ENCODE assay signal across 8 cellular contexts in the genomic region with DNA sequence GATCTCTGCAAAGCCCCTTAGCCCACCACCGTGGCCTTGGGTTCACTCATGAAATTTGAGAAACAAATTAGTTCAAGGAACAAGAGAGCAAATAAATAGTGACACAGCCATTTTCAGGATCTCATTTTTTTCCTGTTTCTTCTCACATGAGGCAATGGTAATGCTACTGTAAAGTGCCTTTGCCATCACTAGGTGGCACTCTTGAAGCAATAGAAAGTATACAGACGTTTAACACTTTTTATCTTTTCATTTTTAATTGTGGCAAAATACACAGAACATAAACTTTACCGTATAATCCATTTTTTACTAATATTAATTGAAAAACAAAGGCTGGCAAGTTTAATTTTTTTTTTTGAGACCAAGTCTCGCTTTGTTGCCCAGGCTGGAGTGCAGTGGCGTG.
A peak's percentile ranks its signal among the peaks of the same experiment; 100 is the strongest.
DNase-seq lines count a peak whose midpoint lies in the region; ATAC-seq and TF ChIP-seq lines count a peak whose summit lies in the region.

No MANE protein-coding gene starts in this region.

- H3K4me3 ChIP-seq in A673 (ENCODE audit: low read depth, low read length, poor library complexity, severe bottlenecking), result no peak overlapping the region
- no peak overlapping the region for H3K4me3 ChIP-seq in Jurkat, Clone E6-1 (ENCODE audit: low read length)
- H3K4me3 ChIP-seq in brain microvascular endothelial cell (ENCODE audit: low read depth, low read length), result no peak overlapping the region
- H3K4me3 ChIP-seq in left lung, result no peak overlapping the region

- peaks cover 6% of the 10 kb centered on the region for H3K36me3 Mint-ChIP-seq in natural killer cell

- no peaks in the 10 kb centered on the region for H3K27me3 Mint-ChIP-seq in natural killer cell (ENCODE audit: low read depth in 2 of 2)
- H3K27me3 Mint-ChIP-seq in stimulated activated naive CD8-positive, alpha-beta T cell treated with anti-CD3 and anti-CD28 coated beads, Interleukin-15, amount 100 ng/mL, for 72 hours, result no peaks in the 10 kb centered on the region

- H3K4me1 ChIP-seq in A673 (ENCODE audit: insufficient read depth, low read length, poor library complexity, severe bottlenecking) (peaks cover 11% of the 10 kb centered on the region), left lung (no peaks in the 10 kb centered on the region)

- H3K36me3 ChIP-seq in A673 (ENCODE audit: insufficient read depth, low read length, poor library complexity, severe bottlenecking) (no peaks in the 10 kb centered on the region), brain microvascular endothelial cell (replicated peaks) (no peaks in the 10 kb centered on the region), left lung (no peaks in the 10 kb centered on the region)

- H3K4me1 Mint-ChIP-seq in natural killer cell, result no peaks in the 10 kb centered on the region
- no peaks in the 10 kb centered on the region for H3K4me1 Mint-ChIP-seq in stimulated activated naive CD8-positive, alpha-beta T cell treated with anti-CD3 and anti-CD28 coated beads, Interleukin-15, amount 100 ng/mL, for 72 hours

- intact Hi-C loops in A673 (cut with micrococcal nuclease; ENCODE audit: unreplicated experiment), result loop anchor here (1.0 kb wide), 2 partner anchors 90 to 351 kb away; no protein-coding TSS in a partner anchor
- intact Hi-C loops in left lung (cut with DNase I), result no loop called here
- intact Hi-C loops in natural killer cell (cut with micrococcal nuclease), result no loop called here

- in situ Hi-C loops in brain microvascular endothelial cell (cut with HindIII; ENCODE audit: low pct_ligation_motif_present, low sequenced_read_pairs), result no loop called here

- no peaks in the 10 kb centered on the region for H3K9me3 ChIP-seq in A673 (ENCODE audit: low read depth, low read length, poor library complexity, severe bottlenecking)
- H3K9me3 ChIP-seq in left lung, result peaks cover 0 to 9% of the 10 kb centered on the region in 2 donors

- ATAC-seq in left lung, result peak; percentile 62
- ATAC-seq in natural killer cell, result no peak
- no peak for ATAC-seq in stimulated activated naive CD8-positive, alpha-beta T cell treated with anti-CD3 and anti-CD28 coated beads, Interleukin-15, amount 100 ng/mL, for 72 hours

- TF ChIP-seq CTCF in A673 (conservative IDR thresholded peaks at IDR 0.05; ENCODE audit: low read depth, low read length) (peak; percentile 64), brain microvascular endothelial cell (IDR thresholded peaks at IDR 0.05; ENCODE audit: low read depth, low read length, missing control alignments) (no peak), left lung (IDR thresholded peaks at IDR 0.05) (peak; percentile 39 to 44), natural killer cell (IDR thresholded peaks at IDR 0.05) (no peak)

- BruUV-seq in A673 (replicated peaks; lab: Mats Ljungman, UMichigan), result no TSS peak

- H3K4me3 Mint-ChIP-seq in natural killer cell, result no peak overlapping the region
- no peak overlapping the region for H3K4me3 Mint-ChIP-seq in stimulated activated naive CD8-positive, alpha-beta T cell treated with anti-CD3 and anti-CD28 coated beads, Interleukin-15, amount 100 ng/mL, for 72 hours

- H3K27ac ChIP-seq in A673 (ENCODE audit: low read depth, low read length, poor library complexity, severe bottlenecking), result no peak overlapping the region
- no peak overlapping the region for H3K27ac ChIP-seq in brain microvascular endothelial cell
- no peak overlapping the region for H3K27ac ChIP-seq in left lung

- POLR2A ChIA-PET in A673 (lab: Charles Lee; ENCODE audit: low non-redundant PET), result no interaction called here

- CTCF ChIA-PET in A673 (lab: Charles Lee), result interaction anchor here (0.7 to 1.8 kb wide), 2 partner anchors 26 to 351 kb away, joined by 6 to 11 read pairs; no protein-coding TSS in a partner anchor

- peaks cover 15 to 16% of the 10 kb centered on the region in 2 donors for H3K9me3 Mint-ChIP-seq in natural killer cell
- H3K9me3 Mint-ChIP-seq in stimulated activated naive CD8-positive, alpha-beta T cell treated with anti-CD3 and anti-CD28 coated beads, Interleukin-15, amount 100 ng/mL, for 72 hours, result peaks cover 25 to 43% of the 10 kb centered on the region in 2 donors

- peak; percentile 52 for DNase-seq in A673 (ENCODE audit: low spot score)
- peak; percentile 12 for DNase-seq in Jurkat, Clone E6-1 (ENCODE audit: low read depth, low spot score)
- DNase-seq in brain microvascular endothelial cell, result peak; percentile 7
- no peak for DNase-seq in left lung
- DNase-seq in activated CD4-positive, alpha-beta T cell treated with anti-CD3 and anti-CD28 coated beads, Interleukin-2, amount 50 U/mL, for 48 hours, result no peak
- no peak for DNase-seq in natural killer cell
- DNase-seq in stimulated activated CD4-positive, alpha-beta T cell treated with anti-CD3 and anti-CD28 coated beads, Interleukin-4, amount 100 ng/mL, for 4 hours, result no peak
- DNase-seq in stimulated activated naive CD8-positive, alpha-beta T cell treated with anti-CD3 and anti-CD28 coated beads, Interleukin-15, amount 100 ng/mL, for 72 hours, result no peak

- H3K27ac Mint-ChIP-seq in natural killer cell, result no peak overlapping the region
- no peak overlapping the region for H3K27ac Mint-ChIP-seq in stimulated activated naive CD8-positive, alpha-beta T cell treated with anti-CD3 and anti-CD28 coated beads, Interleukin-15, amount 100 ng/mL, for 72 hours

- H3K27me3 ChIP-seq in A673 (replicated peaks; ENCODE audit: insufficient read depth, low read depth, low read length, poor library complexity), result no peaks in the 10 kb centered on the region
- H3K27me3 ChIP-seq in brain microvascular endothelial cell (replicated peaks), result no peaks in the 10 kb centered on the region
- H3K27me3 ChIP-seq in left lung, result no peaks in the 10 kb centered on the region

Comparison
In these comparisons a context has a peak if more than half of its experiments do, and no peak if none do; other contexts are left out.
1. DNase-seq: peak in A673 (single experiment), Jurkat, Clone E6-1 (single experiment) and brain microvascular endothelial cell (single experiment); none in left lung (0 of 2), activated CD4-positive, alpha-beta T cell treated with anti-CD3 and anti-CD28 coated beads, Interleukin-2, amount 50 U/mL, for 48 hours (0 of 2), natural killer cell (single experiment), stimulated activated CD4-positive, alpha-beta T cell treated with anti-CD3 and anti-CD28 coated beads, Interleukin-4, amount 100 ng/mL, for 4 hours (0 of 2) and stimulated activated naive CD8-positive, alpha-beta T cell treated with anti-CD3 and anti-CD28 coated beads, Interleukin-15, amount 100 ng/mL, for 72 hours (0 of 2).
2. CTCF ChIP-seq: peak in A673 (single experiment) and left lung (2 of 2); none in brain microvascular endothelial cell (single experiment) and natural killer cell (single experiment).